ENCODE assay signal across 1 cellular context in the genomic region with DNA sequence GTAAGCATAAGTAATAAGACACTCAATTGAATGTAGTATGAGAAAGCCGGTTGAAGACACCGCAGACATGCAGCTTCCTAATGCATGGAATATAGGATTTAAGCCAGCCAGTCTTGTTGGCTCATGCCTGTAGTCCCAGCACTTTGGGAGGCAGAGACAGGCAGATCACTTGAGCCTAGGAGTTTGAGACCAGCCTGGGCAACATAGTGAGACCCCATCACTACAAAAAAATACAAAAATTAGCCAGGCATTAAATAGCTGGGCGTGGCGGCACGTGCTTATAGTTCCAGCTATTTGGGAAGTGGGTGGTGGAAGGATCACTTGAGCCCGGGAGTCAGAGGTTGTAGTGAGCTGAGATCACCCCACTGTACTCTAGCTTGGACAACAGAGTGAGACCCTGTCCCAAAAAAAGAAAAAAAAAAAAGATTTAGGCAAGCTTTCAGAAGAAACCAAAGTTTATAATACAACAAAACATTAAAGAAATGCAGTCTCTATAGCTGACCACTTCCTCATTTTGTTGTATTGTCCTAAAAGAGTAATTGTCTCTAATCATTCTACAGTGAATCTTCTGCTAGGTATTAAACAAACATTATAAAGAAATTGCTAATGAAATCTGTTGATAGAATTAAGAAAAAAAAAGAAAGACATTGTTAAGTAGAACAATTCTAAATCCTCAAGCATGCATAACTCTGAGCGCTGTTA.
TF ChIP-seq lines count a peak whose summit lies in the region.

No MANE protein-coding gene starts in this region.

TF ChIP-seq in SK-N-SH, 30 proteins besides CTCF, POLR2A, EP300 and RAD21 (continued from another document):
- TF ChIP-seq REST (IDR thresholded peaks at IDR 0.05; ENCODE audit: low read depth, low read length) = no peak
- no peak for TF ChIP-seq MEF2A (IDR thresholded peaks at IDR 0.05; ENCODE audit: borderline replicate concordance, low read depth)
- no peak for TF ChIP-seq SIN3A (IDR thresholded peaks at IDR 0.05; ENCODE audit: borderline replicate concordance, low read depth, low read length)
- TF ChIP-seq EZH2phosphoT487 (IDR thresholded peaks at IDR 0.05; ENCODE audit: borderline replicate concordance, low read depth) = no peak
- no peak for TF ChIP-seq FOXM1 (IDR thresholded peaks at IDR 0.05; ENCODE audit: low read depth)
- TF ChIP-seq, protein P1, sequence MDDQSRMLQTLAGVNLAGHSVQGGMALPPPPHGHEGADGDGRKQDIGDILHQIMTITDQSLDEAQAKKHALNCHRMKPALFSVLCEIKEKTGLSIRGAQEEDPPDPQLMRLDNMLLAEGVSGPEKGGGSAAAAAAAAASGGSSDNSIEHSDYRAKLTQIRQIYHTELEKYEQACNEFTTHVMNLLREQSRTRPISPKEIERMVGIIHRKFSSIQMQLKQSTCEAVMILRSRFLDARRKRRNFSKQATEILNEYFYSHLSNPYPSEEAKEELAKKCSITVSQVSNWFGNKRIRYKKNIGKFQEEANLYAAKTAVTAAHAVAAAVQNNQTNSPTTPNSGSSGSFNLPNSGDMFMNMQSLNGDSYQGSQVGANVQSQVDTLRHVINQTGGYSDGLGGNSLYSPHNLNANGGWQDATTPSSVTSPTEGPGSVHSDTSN (IDR thresholded peaks at IDR 0.05) = no peak
- TF ChIP-seq, protein P2, sequence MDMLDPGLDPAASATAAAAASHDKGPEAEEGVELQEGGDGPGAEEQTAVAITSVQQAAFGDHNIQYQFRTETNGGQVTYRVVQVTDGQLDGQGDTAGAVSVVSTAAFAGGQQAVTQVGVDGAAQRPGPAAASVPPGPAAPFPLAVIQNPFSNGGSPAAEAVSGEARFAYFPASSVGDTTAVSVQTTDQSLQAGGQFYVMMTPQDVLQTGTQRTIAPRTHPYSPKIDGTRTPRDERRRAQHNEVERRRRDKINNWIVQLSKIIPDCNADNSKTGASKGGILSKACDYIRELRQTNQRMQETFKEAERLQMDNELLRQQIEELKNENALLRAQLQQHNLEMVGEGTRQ (IDR thresholded peaks at IDR 0.05; ENCODE audit: borderline replicate concordance, low read depth, low read length) = no peak
TF ChIP-seq in SK-N-SH: peak in this region for 0.
